ENCODE assay signal across 8 cellular contexts in the genomic region with DNA sequence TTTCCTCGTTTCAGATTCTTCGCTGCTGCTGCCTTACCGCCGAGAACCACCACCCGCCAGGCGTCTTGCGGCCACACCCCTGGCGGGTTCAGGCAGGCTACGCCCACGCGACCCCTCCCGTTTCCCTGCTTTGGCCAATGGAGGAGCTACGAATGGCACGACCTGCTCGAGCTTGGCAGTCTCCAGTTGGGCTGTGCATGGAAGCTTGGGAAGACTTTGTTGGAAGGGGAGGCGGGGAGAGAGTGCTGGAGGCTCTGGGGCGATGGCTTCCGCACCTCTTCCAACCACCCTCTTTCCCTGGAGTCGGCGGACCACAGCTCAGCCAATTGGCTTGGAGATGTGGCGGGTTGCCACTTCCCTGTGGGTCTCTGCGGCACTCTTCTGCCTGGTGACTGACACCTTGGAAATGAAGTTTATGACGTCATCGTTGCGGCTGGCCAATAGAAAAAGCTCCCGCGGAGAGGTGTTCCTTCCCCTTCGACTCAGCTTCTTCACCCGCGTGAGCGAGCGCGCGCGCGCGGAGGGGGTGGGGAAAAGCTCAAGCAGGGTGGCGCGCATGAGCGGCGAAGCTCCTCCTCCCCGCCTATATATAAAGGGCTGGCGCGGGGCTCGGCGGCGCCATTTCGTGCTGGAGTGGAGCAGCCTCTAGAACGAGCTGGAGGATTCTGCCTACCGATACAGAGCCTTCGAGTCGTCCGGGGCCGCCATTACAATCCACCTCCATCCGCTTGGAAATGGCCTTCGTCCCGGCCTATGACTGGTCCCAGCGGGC.
DNase-seq lines count a peak whose midpoint lies in the region; TF ChIP-seq lines count a peak whose summit lies in the region.

No MANE protein-coding gene starts in this region.

- peak; percentile 99 for DNase-seq in GDM1 (lab: John Stamatoyannopoulos, UW)
- peak; percentile 98 for DNase-seq in HCEC 1CT
- peak; percentile 99 for DNase-seq in MM.1S
- DNase-seq in SHP77 treated with DMSO at 0.1 percent for 48 hours (lab: John Stamatoyannopoulos, UW): peak; percentile 99
- peak; percentile 100 for DNase-seq in activated gamma-delta T cell treated with Interleukin-2 at 50 U/mL for 16 hours
- peak; percentile 100 for DNase-seq in fibroblast of the conjunctiva (ENCODE audit: low read depth)
- DNase-seq in nephron progenitor cell: peak; percentile 99

- TF ChIP-seq CTCF in MM.1S (IDR thresholded peaks at IDR 0.05; ENCODE audit: low read length) (no peak), nephron progenitor cell (IDR thresholded peaks at IDR 0.05) (no peak)

- peaks cover 38% of the 10 kb centered on the region for H3K36me3 ChIP-seq in MM.1S (replicated peaks; ENCODE audit: insufficient read depth, low read length)

- H2AFZ ChIP-seq in MM.1S (ENCODE audit: low read length): no peak overlapping the region

- peaks cover 36% of the 10 kb centered on the region for H3K4me1 Mint-ChIP-seq in nephron progenitor cell
- peaks cover 46% of the 10 kb centered on the region for H3K4me1 Mint-ChIP-seq in stimulated activated naive CD8-positive, alpha-beta T cell treated with anti-CD3 and anti-CD28 coated beads, Interleukin-15, Interleukin-2, amounts not matched to agents 100 ng/mL and 50 ng/mL, for 24 hours (ENCODE audit: low read depth)

- H3K9me3 Mint-ChIP-seq in nephron progenitor cell: no peaks in the 10 kb centered on the region
- H3K9me3 Mint-ChIP-seq in stimulated activated naive CD8-positive, alpha-beta T cell treated with anti-CD3 and anti-CD28 coated beads, Interleukin-15, Interleukin-2, amounts not matched to agents 100 ng/mL and 50 ng/mL, for 24 hours: no peaks in the 10 kb centered on the region

- no peaks in the 10 kb centered on the region for H3K9me2 ChIP-seq in MM.1S (replicated peaks; ENCODE audit: insufficient read depth, low read length)

- peaks cover 47% of the 10 kb centered on the region for H4K20me1 ChIP-seq in MM.1S (ENCODE audit: insufficient read depth, low read length)

- no peaks in the 10 kb centered on the region for H3K9me3 ChIP-seq in MM.1S (replicated peaks; ENCODE audit: insufficient read depth, low read length)

- peaks cover 10% of the 10 kb centered on the region for H3K27me3 Mint-ChIP-seq in nephron progenitor cell (ENCODE audit: low read depth, poor library complexity)
- no peaks in the 10 kb centered on the region for H3K27me3 Mint-ChIP-seq in stimulated activated naive CD8-positive, alpha-beta T cell treated with anti-CD3 and anti-CD28 coated beads, Interleukin-15, Interleukin-2, amounts not matched to agents 100 ng/mL and 50 ng/mL, for 24 hours

- H3K4me2 ChIP-seq in MM.1S (ENCODE audit: low read depth, low read length): peak overlapping the region; percentile 87

- H3K27ac Mint-ChIP-seq in nephron progenitor cell: peak overlapping the region; percentile 100
- H3K27ac Mint-ChIP-seq in stimulated activated naive CD8-positive, alpha-beta T cell treated with anti-CD3 and anti-CD28 coated beads, Interleukin-15, Interleukin-2, amounts not matched to agents 100 ng/mL and 50 ng/mL, for 24 hours: peak overlapping the region; percentile 100

- no peaks in the 10 kb centered on the region for H3K27me3 ChIP-seq in MM.1S (replicated peaks; ENCODE audit: insufficient read depth, low read length)

- H3K27ac ChIP-seq in MM.1S (ENCODE audit: low read length): peak overlapping the region; percentile 100

- peak overlapping the region; percentile 91 for H3K4me3 ChIP-seq in MM.1S (ENCODE audit: low read length)

- peaks cover 25% of the 10 kb centered on the region for H3K4me1 ChIP-seq in MM.1S (ENCODE audit: low read length)

- peaks cover 85% of the 10 kb centered on the region for H3F3A ChIP-seq in MM.1S (ENCODE audit: insufficient read depth, low read length)

- H3K4me3 Mint-ChIP-seq in nephron progenitor cell: peak overlapping the region; percentile 98
- peak overlapping the region; percentile 99 for H3K4me3 Mint-ChIP-seq in stimulated activated naive CD8-positive, alpha-beta T cell treated with anti-CD3 and anti-CD28 coated beads, Interleukin-15, Interleukin-2, amounts not matched to agents 100 ng/mL and 50 ng/mL, for 24 hours

- H3K9ac ChIP-seq in MM.1S (ENCODE audit: low read length): peak overlapping the region; percentile 97

- peaks cover 47% of the 10 kb centered on the region for H3K36me3 Mint-ChIP-seq in nephron progenitor cell (ENCODE audit: low read depth)
- H3K36me3 Mint-ChIP-seq in stimulated activated naive CD8-positive, alpha-beta T cell treated with anti-CD3 and anti-CD28 coated beads, Interleukin-15, Interleukin-2, amounts not matched to agents 100 ng/mL and 50 ng/mL, for 24 hours (ENCODE audit: low read depth): peaks cover 71% of the 10 kb centered on the region

- peaks cover 80% of the 10 kb centered on the region for H3K79me2 ChIP-seq in MM.1S (ENCODE audit: low read length)

Comparison
In these comparisons a context has a peak if more than half of its experiments do, and no peak if none do; other contexts are left out.
1. Peak in every context shown above with its lines: DNase-seq, H3K4me3 ChIP-seq and H3K27ac ChIP-seq.